Comparison of ENCODE assay signal across 7 cellular contexts in the genomic region with DNA sequence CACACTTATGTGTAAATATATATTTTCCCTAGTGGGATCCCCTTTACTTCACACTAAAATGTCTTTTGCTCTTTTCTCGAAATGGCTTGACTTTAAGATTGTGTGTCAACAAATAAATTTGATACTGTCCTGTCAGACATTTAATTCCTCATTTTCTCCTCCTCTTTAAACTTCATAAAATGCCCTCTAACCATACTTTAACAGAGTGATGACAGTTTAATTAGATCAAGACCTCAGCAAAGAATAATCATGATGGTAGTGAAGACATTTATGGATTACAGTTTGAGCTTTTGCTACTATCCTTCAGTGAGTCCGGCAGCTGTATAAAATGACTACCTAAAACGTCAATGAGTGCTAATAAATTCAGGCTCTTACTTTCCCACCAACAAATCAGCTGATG.
"Had no signal": no experiment of that assay in that cellular context is flagged by ENCODE, and none has a peak within 500 bp of the region (broad histone marks: within the 10 kb centered on the region; RNA-seq: fewer than 3 reads in every experiment).

No MANE protein-coding gene starts in this region.

- H3K4me1 Mint-ChIP-seq: IgD-negative memory B cell had no signal

- H3K27ac ChIP-seq: HL-60 had no signal

- H3K27me3 Mint-ChIP-seq: IgD-negative memory B cell had no signal

- H3K27ac Mint-ChIP-seq: IgD-negative memory B cell had no signal

- H3K36me3 Mint-ChIP-seq: IgD-negative memory B cell had no signal

- H3K4me3 Mint-ChIP-seq: IgD-negative memory B cell had no signal

- ATAC-seq: HepG2, K562 had no signal

- DNase-seq: IMR-90, KBM-7, KG1 had no signal

- H3K4me3 ChIP-seq: K562 had no signal
